In genomic region chr2:208713066-208713465, GRCh38 we compare ENCODE assay signal across 20 cellular contexts.
"Had no signal": no experiment of that assay in that cellular context is flagged by ENCODE, and none has a peak within 500 bp of the region (broad histone marks: within the 10 kb centered on the region; RNA-seq: fewer than 3 reads in every experiment).

No MANE protein-coding gene starts in this region.

- H3K4me3 ChIP-seq: body of pancreas, coronary artery, heart left ventricle, ovary had no signal

- DNase-seq: activated CD4-positive, alpha-beta T cell treated with anti-CD3 and anti-CD28 coated beads for 4 hours; activated CD8-positive, alpha-beta T cell treated with anti-CD3 and anti-CD28 coated beads for 36 hours; activated gamma-delta T cell; activated T-cell treated with anti-CD3 and anti-CD28 coated beads, Interleukin-2, amount 50 U/mL, for 72 hours; body of pancreas; caudate nucleus; effector CD8-positive, alpha-beta T cell; foreskin fibroblast; heart left ventricle; immature natural killer cell; ovary; stimulated activated CD4-positive, alpha-beta T cell treated with anti-CD3 and anti-CD28 coated beads, Interleukin-1b, Interleukin-23, amount 100 ng/mL, for 48 hours; stimulated activated naive CD8-positive, alpha-beta T cell treated with anti-CD3 and anti-CD28 coated beads, Interleukin-15, amount 100 ng/mL, for 72 hours; T-helper 17 cell had no signal

- H3K36me3 ChIP-seq: heart left ventricle, ovary had no signal

- ATAC-seq: activated CD8-positive, alpha-beta T cell treated with anti-CD3 and anti-CD28 coated beads for 36 hours; activated naive CD4-positive, alpha-beta T cell treated with anti-CD3 and anti-CD28 coated beads, Interleukin-2, amount 50 U/mL, for 72 hours; activated T-cell treated with anti-CD3 and anti-CD28 coated beads, Interleukin-2, amount 50 U/mL, for 72 hours; body of pancreas; heart left ventricle; sciatic nerve; stimulated activated naive CD8-positive, alpha-beta T cell treated with anti-CD3 and anti-CD28 coated beads, Interleukin-15, amount 100 ng/mL, for 72 hours; T-helper 17 cell; WTC11 had no signal

- H3K36me3 Mint-ChIP-seq: activated naive CD4-positive, alpha-beta T cell treated with anti-CD3 and anti-CD28 coated beads, Interleukin-2, amount 50 U/mL, for 72 hours; immature natural killer cell; WTC11 had no signal

- H3K4me1 ChIP-seq: body of pancreas, heart left ventricle had no signal

- FAIRE-seq: TTC549 had no signal

- H3K9me3 ChIP-seq: body of pancreas, heart left ventricle, ovary had no signal

- H3K27ac ChIP-seq: body of pancreas, coronary artery, ovary had no signal

- H3K9me3 Mint-ChIP-seq: activated CD8-positive, alpha-beta T cell treated with anti-CD3 and anti-CD28 coated beads for 36 hours; neural crest cell; stimulated activated naive CD8-positive, alpha-beta T cell treated with anti-CD3 and anti-CD28 coated beads, Interleukin-15, amount 100 ng/mL, for 72 hours had no signal

- H3K4me3 Mint-ChIP-seq: activated CD8-positive, alpha-beta T cell treated with anti-CD3 and anti-CD28 coated beads for 36 hours; activated T-cell treated with anti-CD3 and anti-CD28 coated beads, Interleukin-2, amount 50 U/mL, for 72 hours; immature natural killer cell; neural crest cell; stimulated activated naive CD8-positive, alpha-beta T cell treated with anti-CD3 and anti-CD28 coated beads, Interleukin-15, amount 100 ng/mL, for 72 hours; T-helper 17 cell; WTC11 had no signal

- H3K27me3 ChIP-seq: body of pancreas, heart left ventricle, ovary had no signal

- H3K27ac Mint-ChIP-seq: activated CD8-positive, alpha-beta T cell treated with anti-CD3 and anti-CD28 coated beads for 36 hours; activated naive CD4-positive, alpha-beta T cell treated with anti-CD3 and anti-CD28 coated beads, Interleukin-2, amount 50 U/mL, for 72 hours; activated T-cell treated with anti-CD3 and anti-CD28 coated beads, Interleukin-2, amount 50 U/mL, for 72 hours; immature natural killer cell; stimulated activated naive CD8-positive, alpha-beta T cell treated with anti-CD3 and anti-CD28 coated beads, Interleukin-15, amount 100 ng/mL, for 72 hours; T-helper 17 cell; WTC11 had no signal

- H3K4me1 Mint-ChIP-seq: immature natural killer cell; neural crest cell; stimulated activated naive CD8-positive, alpha-beta T cell treated with anti-CD3 and anti-CD28 coated beads, Interleukin-15, amount 100 ng/mL, for 72 hours; T-helper 17 cell had no signal

- H3K27me3 Mint-ChIP-seq: activated CD8-positive, alpha-beta T cell treated with anti-CD3 and anti-CD28 coated beads for 36 hours; stimulated activated naive CD8-positive, alpha-beta T cell treated with anti-CD3 and anti-CD28 coated beads, Interleukin-15, amount 100 ng/mL, for 72 hours; T-helper 17 cell had no signal
